Comparison of ENCODE assay signal across 13 cellular contexts in the genomic region with DNA sequence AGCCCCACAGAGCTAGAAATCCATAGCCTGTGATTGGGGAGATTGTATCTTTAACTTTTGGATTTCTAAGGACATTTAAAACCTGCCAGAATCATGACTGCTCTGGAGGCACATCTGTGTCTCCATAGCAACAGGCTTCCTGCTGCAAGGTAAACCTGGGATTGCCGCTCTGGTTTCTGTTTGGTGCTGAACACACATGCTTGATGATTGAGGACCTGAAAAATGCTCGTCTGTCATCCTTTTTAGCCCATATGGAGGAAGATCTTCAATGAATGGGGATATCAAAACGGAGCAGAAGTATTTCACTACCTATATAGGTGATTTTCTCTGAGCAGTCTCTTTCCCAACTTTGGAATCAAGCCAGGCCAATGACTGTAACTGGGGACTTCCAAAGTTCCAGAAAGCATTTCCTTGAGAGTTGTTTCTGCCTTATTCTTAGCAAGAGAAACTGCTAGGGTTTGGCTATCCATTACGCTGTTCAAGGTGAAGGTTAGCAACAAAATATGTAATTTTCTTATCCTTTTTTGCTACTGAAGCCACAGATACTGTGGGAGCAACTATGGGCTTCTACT.
DNase-seq lines count a peak whose midpoint lies in the region; ATAC-seq and FAIRE-seq lines count a peak whose summit lies in the region.
"Had no signal": no experiment of that assay in that cellular context is flagged by ENCODE, and none has a peak within 500 bp of the region (broad histone marks: within the 10 kb centered on the region; RNA-seq: fewer than 3 reads in every experiment).

No MANE protein-coding gene starts in this region.

- no peaks in the 10 kb centered on the region for H3K27me3 ChIP-seq in Karpas-422 (ENCODE audit: low read length)

- no peaks in the 10 kb centered on the region for H3K9me2 ChIP-seq in Karpas-422 (replicated peaks; ENCODE audit: insufficient read depth, low read length)

- H3K79me2 ChIP-seq in Karpas-422 (ENCODE audit: low read length): no peaks in the 10 kb centered on the region

- H3K9me3 ChIP-seq in Karpas-422 (ENCODE audit: low read length): no peaks in the 10 kb centered on the region
- H3K9me3 ChIP-seq: lower lobe of right lung had no signal

- no peak for FAIRE-seq in RCC 7860 (lab: Jason Lieb, UNC)
- FAIRE-seq: colon, H54 had no signal

- ATAC-seq in GM18873 (IDR thresholded peaks at IDR 0.05; ENCODE audit: low FRiP score, unreplicated experiment) (no peak), left lobe of liver (no peak)
- ATAC-seq: lower lobe of right lung had no signal

- H3K36me3 ChIP-seq in Karpas-422 (ENCODE audit: insufficient read depth, low read length): no peaks in the 10 kb centered on the region
- H3K36me3 ChIP-seq: lower lobe of right lung had no signal

- DNase-seq in DMS53 (lab: John Stamatoyannopoulos, UW) (peak; percentile 70), NCI-H1092 treated with DMSO at 0.1 percent for 48 hours (lab: John Stamatoyannopoulos, UW) (peak; percentile 63), RCC 7860 (ENCODE audit: low spot score) (peak; percentile 24), iris pigment epithelial cell (ENCODE audit: low read depth) (peak; percentile 7), Karpas-422 (no peak), NCI-H446 treated with DMSO at 0.1 percent for 48 hours (lab: John Stamatoyannopoulos, UW) (no peak), left lobe of liver (ENCODE audit: low spot score) (no peak)
- DNase-seq: activated CD4-positive, alpha-beta T cell treated with anti-CD3 and anti-CD28 coated beads, Interleukin-2, amount 50 U/mL, for 48 hours; lower lobe of right lung; stimulated activated CD4-positive, alpha-beta T cell treated with anti-CD3 and anti-CD28 coated beads, Interleukin-2, amount 100 ng/mL, for 24 hours had no signal

- no peak overlapping the region for H2AFZ ChIP-seq in Karpas-422 (ENCODE audit: low read length)

- H3K4me3 ChIP-seq in Karpas-422 (ENCODE audit: low read length): no peak overlapping the region
- H3K4me3 ChIP-seq: lower lobe of right lung had no signal

- H3K4me1 ChIP-seq in Karpas-422 (ENCODE audit: low read length): no peaks in the 10 kb centered on the region
- H3K4me1 ChIP-seq: lower lobe of right lung had no signal

- H3K27ac ChIP-seq in Karpas-422 (ENCODE audit: low read length): no peak overlapping the region
- H3K27ac ChIP-seq: lower lobe of right lung had no signal

- no peak overlapping the region for H3K4me2 ChIP-seq in Karpas-422 (ENCODE audit: low read depth, low read length, poor library complexity, severe bottlenecking)

- no peak overlapping the region for H3K9ac ChIP-seq in Karpas-422 (ENCODE audit: low read length)

- no peaks in the 10 kb centered on the region for H4K20me1 ChIP-seq in Karpas-422 (ENCODE audit: insufficient read depth, low read depth, low read length)

Comparison
In these comparisons a context has a peak if more than half of its experiments do, and no peak if none do; other contexts are left out.
1. DNase-seq: peak in DMS53 (single experiment), NCI-H1092 treated with DMSO at 0.1 percent for 48 hours (single experiment), RCC 7860 (single experiment) and iris pigment epithelial cell (single experiment); none in Karpas-422 (single experiment), NCI-H446 treated with DMSO at 0.1 percent for 48 hours (single experiment) and left lobe of liver (single experiment).